In genomic region chr11:1384206-1384965, GRCh38 we compare ENCODE assay signal across 13 cellular contexts. TPM values are rescaled to one million over a fixed set of nuclear protein-coding genes. Genes with fewer than 3 reads are reported as not detected.
DNase-seq lines count a peak whose midpoint lies in the region; ATAC-seq and TF ChIP-seq lines count a peak whose summit lies in the region.
"Had no signal": no experiment of that assay in that cellular context is flagged by ENCODE, and none has a peak within 500 bp of the region (broad histone marks: within the 10 kb centered on the region; RNA-seq: fewer than 3 reads in every experiment).

No MANE protein-coding gene starts in this region.

- peak overlapping the region; percentile 13; the same call in 1 of the 2 replicates for H3K27ac ChIP-seq in Panc1 (ENCODE audit: low read length)
- H3K27ac ChIP-seq: neural progenitor cell had no signal

- in situ Hi-C loops in Panc1 (cut with HindIII; ENCODE audit: low pct_unique_long_range_greater_than_20kb, low sequenced_read_pairs): no loop called here

- H3K4me1 Mint-ChIP-seq in activated T-cell treated with anti-CD3 and anti-CD28 coated beads, Interleukin-2, amount 50 U/mL, for 24 hours (ENCODE audit: low read depth): peaks cover 26% of the 10 kb centered on the region
- H3K4me1 Mint-ChIP-seq in stimulated activated memory B cell treated with anti-CD40 and anti-IgM and Interleukin-4, amounts not matched to agents 10 μg/mL and 1 μg/mL and 100 μg/mL, for 72 hours: peaks cover 45% of the 10 kb centered on the region

- no peak overlapping the region for H3K4me3 ChIP-seq in Panc1 (ENCODE audit: low read depth in 2 of 2, low read length in 2 of 2)

- CTCF ChIA-PET in Panc1 (lab: Charles Lee): interaction anchor here (0.6 kb wide), 1 partner anchor 257 kb away, joined by 3 read pairs; no protein-coding TSS in a partner anchor

- H3K36me3 ChIP-seq in Panc1 (ENCODE audit: control insufficient read depth, insufficient read depth, low read length): no peaks in the 10 kb centered on the region
- H3K36me3 ChIP-seq: neural progenitor cell had no signal

- ATAC-seq in Panc1: no peak
- peak; percentile 65 for ATAC-seq in stimulated activated memory B cell treated with anti-CD40 and anti-IgM and Interleukin-4, amounts not matched to agents 10 μg/mL and 1 μg/mL and 100 μg/mL, for 72 hours
- no peak for ATAC-seq in HG02678 (IDR thresholded peaks at IDR 0.05; ENCODE audit: unreplicated experiment)
- ATAC-seq in HG02973 (IDR thresholded peaks at IDR 0.05; ENCODE audit: unreplicated experiment): no peak
- ATAC-seq in GM18873 (IDR thresholded peaks at IDR 0.05; ENCODE audit: low FRiP score, unreplicated experiment): no peak

- no peak for DNase-seq in activated T-cell treated with anti-CD3 and anti-CD28 coated beads, Interleukin-2, amount 50 U/mL, for 24 hours
- DNase-seq in activated T-cell treated with anti-CD3 and anti-CD28 coated beads for 4 hours: no peak
- DNase-seq in Panc1 (ENCODE audit: low read depth, low spot score): no peak
- peak; percentile 25 for DNase-seq in glomerular visceral epithelial cell (ENCODE audit: extremely low spot score)
- DNase-seq: activated effector memory CD4-positive, alpha-beta T cell treated with Interleukin-2 at 50 U/mL for 16 hours; NCI-H2029; SIG-M5 had no signal

- POLR2A ChIA-PET in Panc1 (lab: Charles Lee): interaction anchor here (0.6 kb wide), 1 partner anchor 31 kb away, joined by 4 read pairs; no protein-coding TSS in a partner anchor

- H3K36me3 Mint-ChIP-seq in activated T-cell treated with anti-CD3 and anti-CD28 coated beads, Interleukin-2, amount 50 U/mL, for 24 hours (ENCODE audit: low read depth): no peaks in the 10 kb centered on the region
- no peaks in the 10 kb centered on the region for H3K36me3 Mint-ChIP-seq in stimulated activated memory B cell treated with anti-CD40 and anti-IgM and Interleukin-4, amounts not matched to agents 10 μg/mL and 1 μg/mL and 100 μg/mL, for 72 hours
- H3K36me3 Mint-ChIP-seq: neural progenitor cell had no signal

- no peak for TF ChIP-seq CTCF in Panc1 (IDR thresholded peaks at IDR 0.05)

- H3K27me3 Mint-ChIP-seq in activated T-cell treated with anti-CD3 and anti-CD28 coated beads, Interleukin-2, amount 50 U/mL, for 24 hours: no peaks in the 10 kb centered on the region
- no peaks in the 10 kb centered on the region for H3K27me3 Mint-ChIP-seq in stimulated activated memory B cell treated with anti-CD40 and anti-IgM and Interleukin-4, amounts not matched to agents 10 μg/mL and 1 μg/mL and 100 μg/mL, for 72 hours

- intact Hi-C loops in Panc1 (cut with micrococcal nuclease; ENCODE audit: unreplicated experiment): no loop called here

- H3K4me3 Mint-ChIP-seq in activated T-cell treated with anti-CD3 and anti-CD28 coated beads, Interleukin-2, amount 50 U/mL, for 24 hours: no peak overlapping the region
- peak overlapping the region; percentile 44 for H3K4me3 Mint-ChIP-seq in stimulated activated memory B cell treated with anti-CD40 and anti-IgM and Interleukin-4, amounts not matched to agents 10 μg/mL and 1 μg/mL and 100 μg/mL, for 72 hours

- H3K4me1 ChIP-seq in Panc1 (ENCODE audit: control insufficient read depth, insufficient read depth, low read length): peaks cover 35% of the 10 kb centered on the region
- H3K4me1 ChIP-seq: neural progenitor cell had no signal

- H3K9me3 ChIP-seq in Panc1 (ENCODE audit: control insufficient read depth, insufficient read depth, low read depth, low read length): no peaks in the 10 kb centered on the region

- BruUV-seq in Panc1 (replicated peaks; lab: Mats Ljungman, UMichigan): no TSS peak

- no peaks in the 10 kb centered on the region for H3K27me3 ChIP-seq in Panc1 (ENCODE audit: control insufficient read depth, insufficient read depth, low read length)

- H3K27ac Mint-ChIP-seq in activated T-cell treated with anti-CD3 and anti-CD28 coated beads, Interleukin-2, amount 50 U/mL, for 24 hours: peak overlapping the region; percentile 57
- peak overlapping the region; percentile 90 for H3K27ac Mint-ChIP-seq in stimulated activated memory B cell treated with anti-CD40 and anti-IgM and Interleukin-4, amounts not matched to agents 10 μg/mL and 1 μg/mL and 100 μg/mL, for 72 hours
- H3K27ac Mint-ChIP-seq: neural progenitor cell had no signal

- no peaks in the 10 kb centered on the region for H3K9me3 Mint-ChIP-seq in activated T-cell treated with anti-CD3 and anti-CD28 coated beads, Interleukin-2, amount 50 U/mL, for 24 hours
- peaks cover 4% of the 10 kb centered on the region for H3K9me3 Mint-ChIP-seq in stimulated activated memory B cell treated with anti-CD40 and anti-IgM and Interleukin-4, amounts not matched to agents 10 μg/mL and 1 μg/mL and 100 μg/mL, for 72 hours

RNA-seq across cellular contexts. Expression of gene BRSK2, which starts 5.3 kb away (rescaled TPM):
- total RNA-seq in Panc1 (2021; ENCODE audit: unreplicated experiment): 32.2 TPM
- 47.7 TPM for polyA plus RNA-seq in Panc1 (2012; ENCODE audit: insufficient read length)
- total RNA-seq: bronchial epithelial cell had no signal
